Comparison of ENCODE assay signal across 8 cellular contexts in the genomic region with DNA sequence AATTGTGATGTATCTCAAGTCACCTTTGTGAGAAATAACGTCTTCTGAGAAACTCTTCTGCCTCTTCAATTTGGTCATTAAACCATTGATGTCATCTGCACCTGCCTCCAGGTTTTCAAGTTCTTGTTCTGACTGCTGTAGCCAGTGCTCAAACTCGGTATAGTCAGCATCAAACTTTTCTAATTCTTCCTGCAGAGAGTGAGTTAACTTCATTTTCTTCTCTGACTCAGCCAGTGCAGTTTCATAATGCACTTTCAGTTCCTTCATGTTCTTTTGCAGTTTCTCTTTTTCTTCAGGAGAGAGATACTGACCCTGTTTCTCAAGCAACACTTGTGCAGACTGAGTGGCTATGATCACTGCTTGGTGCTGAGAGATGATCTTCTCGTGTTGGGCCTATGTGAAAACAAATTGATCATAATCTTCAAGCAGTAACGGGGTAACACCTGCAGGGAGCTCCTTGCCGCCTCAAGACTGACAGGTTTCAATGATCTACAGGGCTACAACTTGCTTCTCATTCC. TPM values are rescaled to one million over a fixed set of nuclear protein-coding genes. Genes with fewer than 3 reads are reported as not detected.
DNase-seq lines count a peak whose midpoint lies in the region; ATAC-seq and TF ChIP-seq lines count a peak whose summit lies in the region.

No MANE protein-coding gene starts in this region.

- no peaks in the 10 kb centered on the region for H3F3A ChIP-seq in smooth muscle cell (ENCODE audit: low read depth)

- H3K4me1 ChIP-seq in smooth muscle cell (ENCODE audit: low read depth): no peaks in the 10 kb centered on the region

- H3K36me3 ChIP-seq in smooth muscle cell (ENCODE audit: low read depth): peaks cover 15% of the 10 kb centered on the region

- WGBS in smooth muscle cell (ENCODE audit: low lambda C conversion rate): 81% methylated on average over 5 of the region's 5 CpGs

- no peak for DNase-seq in effector memory CD8-positive, alpha-beta T cell
- DNase-seq in NCI-H1105 (lab: John Stamatoyannopoulos, UW) (no peak), smooth muscle cell (lab: John Stamatoyannopoulos, UW; ENCODE audit: unreplicated experiment) (no peak), NCI-H187 (lab: John Stamatoyannopoulos, UW) (no peak), HuH-7 (ENCODE audit: low spot score) (no peak)

- no peak overlapping the region for H3K27ac ChIP-seq in smooth muscle cell (ENCODE audit: low read depth)

- H3K79me2 ChIP-seq in smooth muscle cell (ENCODE audit: low read depth): no peaks in the 10 kb centered on the region

- ATAC-seq in GM18505 (IDR thresholded peaks at IDR 0.05; ENCODE audit: unreplicated experiment): peak; percentile 95
- peak; percentile 92 for ATAC-seq in GM21447 (IDR thresholded peaks at IDR 0.05; ENCODE audit: unreplicated experiment)
- ATAC-seq in HG03565 (IDR thresholded peaks at IDR 0.05; ENCODE audit: unreplicated experiment): peak; percentile 95
- ATAC-seq in effector memory CD8-positive, alpha-beta T cell (replicated peaks): peak; percentile 35

- H3K36me3 Mint-ChIP-seq in effector memory CD8-positive, alpha-beta T cell (ENCODE audit: insufficient read depth): no peaks in the 10 kb centered on the region

- H4K20me1 ChIP-seq in smooth muscle cell (ENCODE audit: low read depth): no peaks in the 10 kb centered on the region

- no peak overlapping the region for H3K4me3 ChIP-seq in smooth muscle cell

- H3K27ac Mint-ChIP-seq in effector memory CD8-positive, alpha-beta T cell: no peak overlapping the region

- no peak overlapping the region for H3K9ac ChIP-seq in smooth muscle cell (ENCODE audit: low read depth)

- H3K27me3 Mint-ChIP-seq in effector memory CD8-positive, alpha-beta T cell: no peaks in the 10 kb centered on the region

- TF ChIP-seq POLR2A in GM18505 (IDR thresholded peaks at IDR 0.05; ENCODE audit: borderline replicate concordance, extremely low read depth, insufficient read depth, insufficient read length): no peak

- peaks cover 0 to 7% of the 10 kb centered on the region in 2 donors for H3K4me1 Mint-ChIP-seq in effector memory CD8-positive, alpha-beta T cell (ENCODE audit: low read depth in 2 of 2)

- no peak for TF ChIP-seq CTCF in smooth muscle cell (IDR thresholded peaks at IDR 0.05; ENCODE audit: borderline replicate concordance, insufficient read depth, poor library complexity, severe bottlenecking)

- no peak overlapping the region for H3K4me2 ChIP-seq in smooth muscle cell

- no peaks in the 10 kb centered on the region for H3K9me3 ChIP-seq in smooth muscle cell (replicated peaks; ENCODE audit: low read depth)

- H3K27me3 ChIP-seq in smooth muscle cell (ENCODE audit: low read depth): no peaks in the 10 kb centered on the region

- no peaks in the 10 kb centered on the region for H3K9me3 Mint-ChIP-seq in effector memory CD8-positive, alpha-beta T cell

- no peak overlapping the region for H2AFZ ChIP-seq in smooth muscle cell (ENCODE audit: low read depth)

- H3K4me3 Mint-ChIP-seq in effector memory CD8-positive, alpha-beta T cell: peak overlapping the region in 1 of 2 donors; percentile 1

RNA-seq across cellular contexts. Expression of a gene that starts 48.8 kb away (rescaled TPM):
- 157 and 186 TPM in 2 replicates for total RNA-seq in smooth muscle cell
- polyA plus RNA-seq in smooth muscle cell: 17.1 and 48.0 TPM in 2 replicates

Comparison
In these comparisons a context has a peak if more than half of its experiments do, and no peak if none do; other contexts are left out.
1. ATAC-seq: peak in every context shown above with its lines; median percentile 95 in GM18505; 95 in HG03565; 92 in GM21447; 35 in effector memory CD8-positive, alpha-beta T cell.